In genomic region chr11:102325088-102325487, GRCh38 we compare ENCODE assay signal across 1 cellular context.
TF ChIP-seq lines count a peak whose summit lies in the region.

No MANE protein-coding gene starts in this region.

TF ChIP-seq in K562, 482 proteins besides CTCF, POLR2A, EP300 and RAD21:
- TF ChIP-seq MGA (IDR thresholded peaks at IDR 0.05) (peak; percentile 69), SRF (CRISPR knock-in tag; IDR thresholded peaks at IDR 0.05) (no peak; a peak in 1 of 4 replicates), E2F6 (IDR thresholded peaks at IDR 0.05; ENCODE audit: borderline replicate concordance in 1 of 2, extremely low read depth in 1 of 2, insufficient read depth in 1 of 2, insufficient read length in 1 of 2, low read depth in 1 of 2, low read length in 1 of 2, poor library complexity in 1 of 2, severe bottlenecking in 1 of 2) (peak; percentile 41 to 53), CBX8 (IDR thresholded peaks at IDR 0.05; ENCODE audit: borderline replicate concordance, extremely low read depth, low read depth, low read length, poor library complexity, severe bottlenecking) (peak; percentile 68), ZSCAN29 (IDR thresholded peaks at IDR 0.05) (no peak), L3MBTL2 (IDR thresholded peaks at IDR 0.05) (peak; percentile 65), ZNF3 (CRISPR knock-in tag; IDR thresholded peaks at IDR 0.05) (no peak), RNF2 (IDR thresholded peaks at IDR 0.05) (0 out of 2 replicates have a peak, but pooled peaks have one; percentile 16)
